In the genomic region with DNA sequence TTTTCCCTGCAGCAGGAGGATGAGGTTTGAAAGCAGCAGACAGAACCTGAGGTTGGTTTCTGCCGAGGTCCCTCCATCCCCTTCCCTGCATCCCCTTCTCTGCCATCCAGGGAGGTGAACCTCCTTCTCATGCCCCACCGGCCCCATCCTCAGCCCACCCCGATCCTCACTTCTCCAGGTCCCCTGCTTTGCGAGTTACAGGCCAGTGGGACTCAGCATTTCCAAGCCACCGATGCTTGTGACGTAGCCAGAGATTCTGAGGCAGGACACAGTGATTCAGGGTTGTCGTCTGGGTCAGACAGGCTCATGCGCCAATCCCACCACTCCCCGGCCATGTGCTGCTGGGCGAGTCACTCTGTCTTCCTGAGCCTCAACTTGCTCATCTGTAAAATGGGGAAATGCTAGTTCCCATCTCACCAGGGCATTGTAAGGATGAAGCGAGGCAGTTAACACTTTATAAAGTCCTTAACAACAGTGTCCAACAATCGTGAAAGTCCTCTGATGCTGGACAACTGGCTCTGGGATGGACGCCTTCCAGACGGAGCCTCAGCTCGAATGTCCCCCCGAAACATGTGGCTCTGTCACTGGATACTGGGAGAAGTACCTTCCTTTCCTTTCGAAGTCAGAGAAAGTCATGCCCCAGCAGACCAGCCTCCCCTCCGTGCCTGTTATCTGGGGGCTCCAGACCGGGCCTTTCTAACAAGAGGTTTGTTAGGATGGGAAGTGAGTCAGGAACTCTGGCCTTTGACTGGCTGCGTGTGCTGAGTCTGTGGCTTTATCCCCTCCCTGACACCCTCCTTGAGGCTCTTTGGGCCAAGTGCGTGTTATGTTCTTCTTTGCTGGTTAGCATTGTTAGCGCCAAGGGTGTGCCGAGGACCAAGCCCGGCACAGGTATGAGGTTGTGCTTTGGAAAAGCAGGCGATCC, we compare ENCODE assay signal across 15 cellular contexts. TPM values are rescaled to one million over a fixed set of nuclear protein-coding genes. Genes with fewer than 3 reads are reported as not detected.
"Had no signal": no experiment of that assay in that cellular context is flagged by ENCODE, and none has a peak within 500 bp of the region (broad histone marks: within the 10 kb centered on the region; RNA-seq: fewer than 3 reads in every experiment).

No MANE protein-coding gene starts in this region.

- H3K27ac Mint-ChIP-seq: activated CD4-positive, alpha-beta T cell treated with anti-CD3 and anti-CD28 coated beads for 36 hours; activated CD8-positive, alpha-beta T cell treated with anti-CD3 and anti-CD28 coated beads, Interleukin-2, amount 10 ng/mL, durations not matched to agents 7 days and 5 days; progenitor cell of endocrine pancreas had no signal

- H3K4me1 Mint-ChIP-seq: activated CD4-positive, alpha-beta T cell treated with anti-CD3 and anti-CD28 coated beads for 36 hours had no signal

- H3K4me3 Mint-ChIP-seq: activated CD4-positive, alpha-beta T cell treated with anti-CD3 and anti-CD28 coated beads for 36 hours; activated CD8-positive, alpha-beta T cell treated with anti-CD3 and anti-CD28 coated beads, Interleukin-2, amount 10 ng/mL, durations not matched to agents 7 days and 5 days had no signal

- ATAC-seq: activated CD4-positive, alpha-beta T cell treated with anti-CD3 and anti-CD28 coated beads for 36 hours; activated CD8-positive, alpha-beta T cell treated with anti-CD3 and anti-CD28 coated beads, Interleukin-2, amount 10 ng/mL, durations not matched to agents 7 days and 5 days; sciatic nerve; upper lobe of right lung had no signal

- H3K27ac ChIP-seq: ascending aorta, colonic mucosa, testis, upper lobe of right lung had no signal

- DNase-seq: activated CD4-positive, alpha-beta T cell treated with anti-CD3 and anti-CD28 coated beads for 36 hours; activated CD8-positive, alpha-beta memory T cell treated with anti-CD3 and anti-CD28 coated beads, Interleukin-2, amount 50 U/mL, for 48 hours; activated CD8-positive, alpha-beta T cell treated with anti-CD3 and anti-CD28 coated beads, Interleukin-2, amount 10 ng/mL, durations not matched to agents 7 days and 5 days; activated naive CD4-positive, alpha-beta T cell; colonic mucosa; effector CD8-positive, alpha-beta T cell; stimulated activated CD4-positive, alpha-beta T cell treated with anti-CD3 and anti-CD28 coated beads, Interleukin-12 subunit alpha, Interleukin-12 subunit beta, amount 100 ng/mL, for 4 hours; stimulated activated naive CD4-positive, alpha-beta T cell treated with Interleukin-2 at 50 U/mL for 16 hours; T-helper 2 cell; testis; upper lobe of right lung had no signal

RNA-seq across cellular contexts. Expression of a gene that starts 21.9 kb away (rescaled TPM):
- total RNA-seq: activated CD8-positive, alpha-beta T cell treated with anti-CD3 and anti-CD28 coated beads, Interleukin-2, amount 10 ng/mL, durations not matched to agents 7 days and 5 days; kidney epithelial cell had no signal

RNA-seq across cellular contexts. Expression of a gene that starts 43.0 kb away (rescaled TPM):
- total RNA-seq: activated CD4-positive, alpha-beta T cell treated with anti-CD3 and anti-CD28 coated beads for 36 hours; activated CD8-positive, alpha-beta T cell treated with anti-CD3 and anti-CD28 coated beads, Interleukin-2, amount 10 ng/mL, durations not matched to agents 7 days and 5 days had no signal
